ENCODE assay signal across 16 cellular contexts in the genomic region with DNA sequence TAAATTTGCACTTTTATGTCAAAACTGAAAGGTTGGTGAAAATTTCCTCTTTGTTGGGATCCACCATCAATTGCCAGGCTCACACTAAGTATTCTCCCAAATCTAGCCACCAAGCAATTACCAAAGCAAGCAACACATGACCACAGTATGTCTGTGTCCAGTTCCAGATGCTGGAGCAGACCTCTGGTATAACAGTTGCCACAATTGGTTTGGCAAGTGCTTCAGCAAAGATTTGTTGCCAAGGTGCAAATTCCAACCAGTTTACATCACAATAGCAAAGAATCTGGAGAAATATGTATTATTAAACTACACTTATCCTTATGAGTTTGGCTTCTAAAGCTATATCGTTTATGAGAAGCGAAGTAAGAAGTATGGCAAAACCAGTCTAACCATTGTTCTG. TPM values are rescaled to one million over a fixed set of nuclear protein-coding genes. Genes with fewer than 3 reads are reported as not detected.
DNase-seq lines count a peak whose midpoint lies in the region; ATAC-seq and TF ChIP-seq lines count a peak whose summit lies in the region.
"Had no signal": no experiment of that assay in that cellular context is flagged by ENCODE, and none has a peak within 500 bp of the region (broad histone marks: within the 10 kb centered on the region; RNA-seq: fewer than 3 reads in every experiment).

No MANE protein-coding gene starts in this region.

- H3K27me3 ChIP-seq in IMR-90 (ENCODE audit: control insufficient read depth, insufficient read depth, low read length) (no peaks in the 10 kb centered on the region), right lobe of liver (no peaks in the 10 kb centered on the region)
- H3K27me3 ChIP-seq in CD8-positive, alpha-beta memory T cell (ENCODE audit: insufficient read depth, low read length, poor library complexity, severe bottlenecking): no peaks in the 10 kb centered on the region
- H3K27me3 ChIP-seq: BLaER1 treated with 17β-estradiol and CSF1 and Interleukin-3, amounts not matched to agents 10 nM and 100 nM; upper lobe of left lung had no signal

- no peak overlapping the region for H2BK15ac ChIP-seq in IMR-90 (ENCODE audit: low read depth, low read length)

- intact Hi-C loops in IMR-90 (cut with micrococcal nuclease) (no loop called here), right lobe of liver (cut with DNase I) (no loop called here), posterior cingulate gyrus (cut with DNase I) (no loop called here)

- no peaks in the 10 kb centered on the region; the same call in 1 of the 2 replicates for H3K9me3 ChIP-seq in IMR-90 (ENCODE audit: control insufficient read depth, insufficient read depth, low read length)
- no peaks in the 10 kb centered on the region for H3K9me3 ChIP-seq in right lobe of liver
- H3K9me3 ChIP-seq in CD8-positive, alpha-beta memory T cell (ENCODE audit: low read length): no peaks in the 10 kb centered on the region
- H3K9me3 ChIP-seq: mucosa of descending colon, upper lobe of left lung had no signal

- no peak overlapping the region for H2AK5ac ChIP-seq in IMR-90 (ENCODE audit: low read depth, low read length)

- H3K9me1 ChIP-seq in IMR-90 (ENCODE audit: insufficient read depth, low read length): peaks cover 4% of the 10 kb centered on the region

- no peak for TF ChIP-seq RAD21 in IMR-90 (IDR thresholded peaks at IDR 0.05; ENCODE audit: low read length)

- no CpG with 5 or more reads among the region's 2 CpGs for WGBS in IMR-90 (ENCODE audit: extremely low coverage in 2 of 2, insufficient read length in 1 of 2), 2 experiments
- WGBS in right lobe of liver (ENCODE audit: insufficient coverage, low coverage, low lambda C conversion rate, missing lambda C conversion rate): 89% methylated on average over 2 of the region's 2 CpGs

- no peak for TF ChIP-seq CTCF in AG04449 (IDR thresholded peaks at IDR 0.05; ENCODE audit: insufficient read depth, low read length, missing control alignments)
- TF ChIP-seq CTCF in IMR-90 (conservative IDR thresholded peaks at IDR 0.05; ENCODE audit: low read depth, low read length): no peak
- TF ChIP-seq CTCF in choroid plexus epithelial cell (conservative IDR thresholded peaks at IDR 0.05; ENCODE audit: low read depth, low read length): no peak
- no peak for TF ChIP-seq CTCF in right lobe of liver (IDR thresholded peaks at IDR 0.05)

- H3K27ac ChIP-seq in IMR-90 (ENCODE audit: insufficient read depth, low read length) (peak overlapping the region; percentile 42; the same call in 1 of the 2 replicates), right lobe of liver (no peak overlapping the region)
- H3K27ac ChIP-seq in CD8-positive, alpha-beta memory T cell (ENCODE audit: low read depth, low read length): no peak overlapping the region
- H3K27ac ChIP-seq: BLaER1 treated with 17β-estradiol and CSF1 and Interleukin-3, amounts not matched to agents 10 nM and 100 nM; upper lobe of left lung had no signal

- POLR2A ChIA-PET in AG04449 (lab: Yijun Ruan, JAX): no interaction called here
- POLR2A ChIA-PET in IMR-90 (lab: Charles Lee; ENCODE audit: unreplicated experiment): no interaction called here
- POLR2A ChIA-PET in CD8-positive, alpha-beta memory T cell (lab: Charles Lee): no interaction called here

- CTCF ChIA-PET in AG04449 (lab: Yijun Ruan, JAX) (no interaction called here), IMR-90 (lab: Yijun Ruan, JAX) (interaction anchor here (1.4 kb wide), 1 partner anchor 40 kb away, joined by 3 read pairs; no protein-coding TSS in a partner anchor)
- CTCF ChIA-PET in CD8-positive, alpha-beta memory T cell (lab: Charles Lee): no interaction called here

- H3K27me3 Mint-ChIP-seq in CD8-positive, alpha-beta memory T cell: no peaks in the 10 kb centered on the region

- DNase-seq in AG04449 (ENCODE audit: low read depth, low spot score): peak; percentile 86
- peak; percentile 95 for DNase-seq in IMR-90
- peak; percentile 96 for DNase-seq in choroid plexus epithelial cell (ENCODE audit: low read depth)
- DNase-seq in right lobe of liver: peak in 1 of 3 donors; percentile 54
- DNase-seq in stimulated activated CD4-positive, alpha-beta T cell treated with anti-CD3 and anti-CD28 coated beads, Interleukin-2, amount 100 ng/mL, for 24 hours: no peak
- no peak for DNase-seq in CD8-positive, alpha-beta memory T cell
- DNase-seq in posterior cingulate gyrus: no peak
- DNase-seq: activated T-cell treated with anti-CD3 and anti-CD28 coated beads, Interleukin-2, amount 50 U/mL, for 72 hours; mucosa of descending colon; NCI-H1105 treated with DMSO at 0.1 percent for 48 hours; NCI-H774; upper lobe of left lung had no signal

- peak overlapping the region; percentile 47 for H2BK5ac ChIP-seq in IMR-90 (ENCODE audit: low read depth, low read length, poor library complexity, severe bottlenecking)

- H4K5ac ChIP-seq in IMR-90 (ENCODE audit: low read depth, low read length): peak overlapping the region; percentile 25; the same call in 1 of the 2 replicates

- in situ Hi-C loops in IMR-90 (cut with MboI; ENCODE audit: low sequenced_read_pairs): no loop called here

- peak overlapping the region; percentile 27; the same call in 1 of the 2 replicates for H3K18ac ChIP-seq in IMR-90 (ENCODE audit: low read depth, low read length)

- peaks cover 4 to 30% (median 15%) of the 10 kb centered on the region in 3 donors for H3K36me3 Mint-ChIP-seq in CD8-positive, alpha-beta memory T cell

- no peaks in the 10 kb centered on the region for H4K20me1 ChIP-seq in IMR-90 (ENCODE audit: insufficient read depth, low read length)

- H2AK9ac ChIP-seq in IMR-90 (replicated peaks; ENCODE audit: low read depth, low read length, poor library complexity): no peak overlapping the region

- H3K23ac ChIP-seq in IMR-90 (ENCODE audit: low read depth, low read length): no peak overlapping the region

- H3K36me3 ChIP-seq in IMR-90 (ENCODE audit: control insufficient read depth, insufficient read depth, low read length): peaks cover 4% of the 10 kb centered on the region; the same call in 1 of the 2 replicates
- H3K36me3 ChIP-seq in right lobe of liver: peaks cover 0 to 5% (median 0%) of the 10 kb centered on the region in 4 donors
- no peaks in the 10 kb centered on the region for H3K36me3 ChIP-seq in CD8-positive, alpha-beta memory T cell (ENCODE audit: insufficient read depth, low read length)
- H3K36me3 ChIP-seq: upper lobe of left lung had no signal

- H3K4ac ChIP-seq in IMR-90 (ENCODE audit: low read depth, low read length): peak overlapping the region; percentile 57; the same call in 1 of the 2 replicates

- peaks cover 11% of the 10 kb centered on the region for H3K4me1 ChIP-seq in IMR-90 (ENCODE audit: control insufficient read depth, insufficient read depth, low read length)
- H3K4me1 ChIP-seq in right lobe of liver: no peaks in the 10 kb centered on the region
- H3K4me1 ChIP-seq in CD8-positive, alpha-beta memory T cell (ENCODE audit: insufficient read depth, low read length): no peaks in the 10 kb centered on the region

- no TSS peak for BruUV-seq in IMR-90 (replicated peaks; lab: Mats Ljungman, UMichigan)

- H3K4me3 Mint-ChIP-seq in CD8-positive, alpha-beta memory T cell: no peak overlapping the region
- H3K4me3 Mint-ChIP-seq: activated T-cell treated with anti-CD3 and anti-CD28 coated beads, Interleukin-2, amount 50 U/mL, for 72 hours had no signal

- no peaks in the 10 kb centered on the region for H3K9me3 Mint-ChIP-seq in CD8-positive, alpha-beta memory T cell

- H3K27ac Mint-ChIP-seq in CD8-positive, alpha-beta memory T cell: no peak overlapping the region
- H3K27ac Mint-ChIP-seq: activated T-cell treated with anti-CD3 and anti-CD28 coated beads, Interleukin-2, amount 50 U/mL, for 72 hours had no signal

- no peak overlapping the region for H3K9ac ChIP-seq in IMR-90 (ENCODE audit: low read depth, low read length)
- H3K9ac ChIP-seq: BLaER1 treated with 17β-estradiol and CSF1 and Interleukin-3, amounts not matched to agents 10 nM and 100 nM had no signal

- H2AFZ ChIP-seq in IMR-90 (replicated peaks; ENCODE audit: low read length, poor library complexity): no peak overlapping the region

- H4K8ac ChIP-seq in IMR-90 (ENCODE audit: low read depth in 2 of 2, low read length in 2 of 2): peak overlapping the region in 1 of 2 experiments; percentile 53; a peak in 1 of 4 replicates

- no peak overlapping the region for H3K4me3 ChIP-seq in AG04449 (ENCODE audit: low read depth, low read length)
- H3K4me3 ChIP-seq in IMR-90 (ENCODE audit: insufficient read depth, low read depth, low read length): no peak overlapping the region
- no peak overlapping the region for H3K4me3 ChIP-seq in choroid plexus epithelial cell (ENCODE audit: low read depth, low read length)
- H3K4me3 ChIP-seq in right lobe of liver: no peak overlapping the region
- no peak overlapping the region for H3K4me3 ChIP-seq in CD8-positive, alpha-beta memory T cell (ENCODE audit: low read length)
- H3K4me3 ChIP-seq: BLaER1 treated with 17β-estradiol and CSF1 and Interleukin-3, amounts not matched to agents 10 nM and 100 nM; mucosa of descending colon; smooth muscle cell; upper lobe of left lung had no signal

- no peak overlapping the region for H2BK120ac ChIP-seq in IMR-90 (ENCODE audit: low read depth, low read length)

- no peak overlapping the region for H3K14ac ChIP-seq in IMR-90 (replicated peaks; ENCODE audit: low read depth, low read length)

- no peak overlapping the region for H4K91ac ChIP-seq in IMR-90 (ENCODE audit: insufficient read depth, low read depth, low read length)

- TF ChIP-seq POLR2A in IMR-90 (IDR thresholded peaks at IDR 0.05; ENCODE audit: low read depth, low read length) (no peak), right lobe of liver (IDR thresholded peaks at IDR 0.05) (no peak)

- peaks cover 14 to 21% of the 10 kb centered on the region in 2 experiments; a peak in 3 of 4 replicates for H3K79me1 ChIP-seq in IMR-90 (ENCODE audit: low read depth in 1 of 2, low read length in 2 of 2)

- ATAC-seq in IMR-90 (ENCODE audit: low read depth): peak; percentile 57
- ATAC-seq in right lobe of liver: peak; percentile 75 to 81 (median 79)
- ATAC-seq in GM18498 (IDR thresholded peaks at IDR 0.05; ENCODE audit: unreplicated experiment): no peak
- ATAC-seq: activated CD4-positive, CD25-positive, alpha-beta regulatory T cell treated with anti-CD3 and anti-CD28 coated beads, Interleukin-2, amount 50 U/mL, for 24 hours; activated T-cell treated with anti-CD3 and anti-CD28 coated beads, Interleukin-2, amount 50 U/mL, for 72 hours; mucosa of descending colon had no signal

- no peak overlapping the region for H3K56ac ChIP-seq in IMR-90 (ENCODE audit: extremely low read depth, insufficient read depth, low read length)

- H2BK20ac ChIP-seq in IMR-90 (ENCODE audit: low read depth, low read length): no peak overlapping the region; the same call in 1 of the 2 replicates

- H3K4me1 Mint-ChIP-seq in CD8-positive, alpha-beta memory T cell: peaks cover 0 to 37% (median 10%) of the 10 kb centered on the region in 3 donors

- peak overlapping the region; percentile 44; the same call in 1 of the 2 replicates for H3K4me2 ChIP-seq in IMR-90 (ENCODE audit: low read depth, low read length)
- H3K4me2 ChIP-seq: BLaER1 treated with 17β-estradiol and CSF1 and Interleukin-3, amounts not matched to agents 10 nM and 100 nM; smooth muscle cell had no signal

- dilution Hi-C loops in IMR-90 (cut with HindIII; ENCODE audit: low sequenced_read_pairs, unreplicated experiment): no loop called here

RNA-seq across cellular contexts. Expression of gene GTF2H5, which starts 6.4 kb away (rescaled TPM):
- total RNA-seq in IMR-90 (2012; rRNA removed) (3.9 and 6.1 TPM in 2 replicates), right lobe of liver (10 to 100 TPM in 4 of 6 experiments, 1 to 10 TPM in 2; 3.4 to 16.3 (median 11.8) TPM)
- polyA plus RNA-seq in IMR-90 (2012; rRNA removed): 8.4 and 8.5 TPM in 2 replicates
- polyA plus RNA-seq in IMR-90 (2012; cell fraction: cytosol; rRNA removed): 1.2 and 3.1 TPM in 2 replicates
- 0.39 and 3.2 TPM in 2 replicates for polyA plus RNA-seq in IMR-90 (2012; cell fraction: nucleus; rRNA removed; ENCODE audit: low replicate concordance)
- 10 to 100 TPM; 26.1 to 28.3 TPM for total RNA-seq in CD8-positive, alpha-beta memory T cell
- 22.5 TPM for polyA plus RNA-seq in CD8-positive, alpha-beta memory T cell

RNA-seq across cellular contexts. Expression of gene SERAC1, which starts 6.5 kb away (rescaled TPM):
- total RNA-seq in IMR-90 (2012; rRNA removed) (15.6 and 16.9 TPM in 2 replicates), right lobe of liver (1 to 10 TPM; 3.0 to 5.1 (median 4.4) TPM)
- polyA plus RNA-seq in IMR-90 (2012; rRNA removed): 6.7 and 7.7 TPM in 2 replicates
- 1.6 and 1.7 TPM in 2 replicates for polyA plus RNA-seq in IMR-90 (2012; cell fraction: cytosol; rRNA removed)
- polyA plus RNA-seq in IMR-90 (2012; cell fraction: nucleus; rRNA removed; ENCODE audit: low replicate concordance): 2.2 and 13.6 TPM in 2 replicates
- total RNA-seq in CD8-positive, alpha-beta memory T cell: 1 to 10 TPM; 4.8 to 4.9 TPM
- polyA plus RNA-seq in CD8-positive, alpha-beta memory T cell: 3.9 TPM

Comparison
In these comparisons a context has a peak if more than half of its experiments do, and no peak if none do; other contexts are left out.
1. DNase-seq: peak in AG04449 (single experiment), IMR-90 (single experiment) and choroid plexus epithelial cell (single experiment); none in stimulated activated CD4-positive, alpha-beta T cell treated with anti-CD3 and anti-CD28 coated beads, Interleukin-2, amount 100 ng/mL, for 24 hours (0 of 2), CD8-positive, alpha-beta memory T cell (0 of 5) and posterior cingulate gyrus (0 of 10).